In the genomic region with DNA sequence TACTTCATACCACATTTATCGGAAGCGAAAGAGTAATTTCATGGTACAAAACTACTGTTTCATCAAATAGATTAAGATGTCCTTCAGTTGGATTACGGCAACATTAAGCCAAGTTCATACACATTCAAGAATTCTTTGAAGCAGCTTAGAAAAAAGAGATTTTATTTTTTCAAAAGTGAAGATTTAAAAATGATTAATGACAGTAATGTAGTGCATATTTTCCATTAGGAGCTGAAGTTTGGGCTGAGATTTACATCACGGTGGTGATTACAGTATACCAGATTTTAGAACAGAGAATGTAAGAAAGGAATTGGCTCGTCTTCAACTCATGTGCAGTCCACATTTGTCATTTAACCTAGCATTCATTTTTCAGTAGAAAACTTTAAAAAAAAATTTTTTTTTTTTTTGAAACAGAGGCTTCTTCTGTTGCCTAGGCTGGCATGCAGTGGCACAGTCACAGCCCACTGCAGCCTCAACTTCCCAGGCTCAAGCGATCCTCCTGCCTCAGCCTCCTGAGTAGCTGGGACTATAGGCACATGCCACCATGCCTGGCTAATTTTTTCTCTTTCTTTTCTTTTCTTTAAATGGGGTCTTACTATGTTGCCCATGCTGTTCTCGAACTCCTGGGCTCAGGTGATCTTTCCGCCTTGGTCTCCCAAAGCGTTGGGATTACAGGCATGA, we compare ENCODE assay signal across 9 cellular contexts. TPM values are rescaled to one million over a fixed set of nuclear protein-coding genes. Genes with fewer than 3 reads are reported as not detected.
DNase-seq lines count a peak whose midpoint lies in the region; ATAC-seq and TF ChIP-seq lines count a peak whose summit lies in the region.
"Had no signal": no experiment of that assay in that cellular context is flagged by ENCODE, and none has a peak within 500 bp of the region (broad histone marks: within the 10 kb centered on the region; RNA-seq: fewer than 3 reads in every experiment).

No MANE protein-coding gene starts in this region.

- peak overlapping the region; percentile 72 for H3K27ac ChIP-seq in temporal lobe (ENCODE audit: low read depth, low read length)
- peak overlapping the region in 2 of 5 donors; percentile 84 to 92 for H3K27ac ChIP-seq in stomach

- TF ChIP-seq CTCF in fibroblast of villous mesenchyme (IDR thresholded peaks at IDR 0.05; ENCODE audit: insufficient read depth, low read depth, low read length): no peak
- TF ChIP-seq CTCF in stomach (IDR thresholded peaks at IDR 0.05): no peak

- no peaks in the 10 kb centered on the region for H3K9me3 Mint-ChIP-seq in activated naive CD4-positive, alpha-beta T cell treated with anti-CD3 and anti-CD28 coated beads for 36 hours
- no peaks in the 10 kb centered on the region for H3K9me3 Mint-ChIP-seq in activated T-helper 17 cell treated with anti-CD3 and anti-CD28 coated beads, Interleukin-2, amount 50 U/mL, for 72 hours

- no peak for TF ChIP-seq POLR2A in stomach (IDR thresholded peaks at IDR 0.05)

- H3K27me3 ChIP-seq in stomach: no peaks in the 10 kb centered on the region

- H3K4me3 Mint-ChIP-seq in activated naive CD4-positive, alpha-beta T cell treated with anti-CD3 and anti-CD28 coated beads for 36 hours: peak overlapping the region; percentile 88
- peak overlapping the region; percentile 87 for H3K4me3 Mint-ChIP-seq in activated T-helper 17 cell treated with anti-CD3 and anti-CD28 coated beads, Interleukin-2, amount 50 U/mL, for 72 hours

- H3K9me3 ChIP-seq in stomach: no peaks in the 10 kb centered on the region

- no peak for DNase-seq in activated naive CD4-positive, alpha-beta T cell treated with anti-CD3 and anti-CD28 coated beads for 36 hours
- DNase-seq in activated naive CD4-positive, alpha-beta T cell treated with anti-CD3 and anti-CD28 coated beads, Interleukin-2, amount 50 U/mL, for 16 hours: no peak
- DNase-seq in fibroblast of villous mesenchyme (ENCODE audit: low read depth): peak; percentile 16
- DNase-seq in cerebellar nuclear complex (lab: John Stamatoyannopoulos, UW): no peak
- no peak for DNase-seq in stomach
- DNase-seq: COR-L47 had no signal

- peaks cover 33 to 64% (median 42%) of the 10 kb centered on the region in 4 donors for H3K4me1 ChIP-seq in stomach

- intact Hi-C loops in activated naive CD4-positive, alpha-beta T cell treated with anti-CD3 and anti-CD28 coated beads for 36 hours (cut with micrococcal nuclease): loop anchor here (1.0 to 5.0 kb wide), 5 partner anchors 26 to 184 kb away; partner anchors contain the start of genes GTF2H5 and SERAC1
- intact Hi-C loops in stomach (cut with DNase I; ENCODE audit: low total_unique reads): no loop called here

- no peak for ATAC-seq in activated T-helper 17 cell treated with anti-CD3 and anti-CD28 coated beads, Interleukin-2, amount 50 U/mL, for 72 hours (replicated peaks)
- no peak for ATAC-seq in HG03280 (IDR thresholded peaks at IDR 0.05; ENCODE audit: unreplicated experiment)

- peaks cover 3% of the 10 kb centered on the region for H3K36me3 Mint-ChIP-seq in activated naive CD4-positive, alpha-beta T cell treated with anti-CD3 and anti-CD28 coated beads for 36 hours (ENCODE audit: low read depth)
- peaks cover 11% of the 10 kb centered on the region for H3K36me3 Mint-ChIP-seq in activated T-helper 17 cell treated with anti-CD3 and anti-CD28 coated beads, Interleukin-2, amount 50 U/mL, for 72 hours (ENCODE audit: low read depth)

- no peaks in the 10 kb centered on the region for H3K36me3 ChIP-seq in stomach

- no peaks in the 10 kb centered on the region for H3K27me3 Mint-ChIP-seq in activated naive CD4-positive, alpha-beta T cell treated with anti-CD3 and anti-CD28 coated beads for 36 hours (ENCODE audit: low read depth)
- H3K27me3 Mint-ChIP-seq in activated T-helper 17 cell treated with anti-CD3 and anti-CD28 coated beads, Interleukin-2, amount 50 U/mL, for 72 hours: no peaks in the 10 kb centered on the region

- 80 to 88% (median 82%) methylated on average over 9 of the region's 9 CpGs for WGBS in stomach, 5 donors

- no peak for TF ChIP-seq EP300 in stomach (IDR thresholded peaks at IDR 0.05)

- H3K4me3 ChIP-seq in fibroblast of villous mesenchyme (ENCODE audit: low read depth, low read length) (peak overlapping the region; percentile 75), stomach (peak overlapping the region in 2 of 4 donors; percentile 61 to 95)

- H3K27ac Mint-ChIP-seq in activated naive CD4-positive, alpha-beta T cell treated with anti-CD3 and anti-CD28 coated beads for 36 hours: peak overlapping the region; percentile 67
- H3K27ac Mint-ChIP-seq in activated T-helper 17 cell treated with anti-CD3 and anti-CD28 coated beads, Interleukin-2, amount 50 U/mL, for 72 hours: peak overlapping the region; percentile 87

- CTCF ChIA-PET in activated naive CD4-positive, alpha-beta T cell treated with anti-CD3 and anti-CD28 coated beads for 36 hours (lab: Charles Lee): interaction anchor here (0.6 to 5.8 kb wide), 15 partner anchors 9 to 227 kb away, joined by 3 to 39 read pairs (median 3); no protein-coding TSS in a partner anchor

- peaks cover 38% of the 10 kb centered on the region for H3K4me1 Mint-ChIP-seq in activated naive CD4-positive, alpha-beta T cell treated with anti-CD3 and anti-CD28 coated beads for 36 hours (ENCODE audit: low read depth)
- peaks cover 5% of the 10 kb centered on the region for H3K4me1 Mint-ChIP-seq in activated T-helper 17 cell treated with anti-CD3 and anti-CD28 coated beads, Interleukin-2, amount 50 U/mL, for 72 hours

RNA-seq across cellular contexts. Expression of gene SYNJ2, which starts 1.9 kb away (rescaled TPM):
- total RNA-seq in activated naive CD4-positive, alpha-beta T cell treated with anti-CD3 and anti-CD28 coated beads for 36 hours: 10 to 100 TPM; 42.4 to 42.7 TPM
- 10 to 100 TPM; 28.0 to 32.0 TPM for total RNA-seq in activated T-helper 17 cell treated with anti-CD3 and anti-CD28 coated beads, Interleukin-2, amount 50 U/mL, for 72 hours
- total RNA-seq in fibroblast of villous mesenchyme (36.7 and 53.1 TPM in 2 replicates), temporal lobe (6.6 TPM), stomach (10 to 100 TPM; 11.7 to 41.4 (median 25.4) TPM)
- 1 to 10 TPM; 4.7 to 6.3 (median 6.0) TPM for polyA plus RNA-seq in stomach
